In genomic region chr19:6531163-6531955, GRCh38 we compare ENCODE assay signal across 8 cellular contexts. TPM values are rescaled to one million over a fixed set of nuclear protein-coding genes. Genes with fewer than 3 reads are reported as not detected.
DNase-seq lines count a peak whose midpoint lies in the region; ATAC-seq, FAIRE-seq and TF ChIP-seq lines count a peak whose summit lies in the region.

No MANE protein-coding gene starts in this region.

- POLR2A ChIA-PET in GM12878 (lab: Charles Lee): interaction anchor here (0.5 to 2.4 kb wide), 22 partner anchors 9 to 205 kb away, joined by 3 to 23 read pairs (median 5); partner anchors contain the start of gene CD70

- peak overlapping the region; percentile 66 for H4K8ac ChIP-seq in mesenchymal stem cell (ENCODE audit: low read length)

- BruUV-seq in GM12878 (replicated peaks; lab: Mats Ljungman, UMichigan): no TSS peak

- H3K79me2 ChIP-seq in GM12878 (ENCODE audit: control insufficient read depth, insufficient read depth, low read length): peaks cover 63% of the 10 kb centered on the region

- H2AK5ac ChIP-seq in mesenchymal stem cell (ENCODE audit: low read length, severe bottlenecking): no peak overlapping the region

- H3K18ac ChIP-seq in mesenchymal stem cell (ENCODE audit: low read depth in 1 of 2, low read length in 2 of 2): peak overlapping the region in 1 of 2 experiments; percentile 72

- H3K27ac ChIP-seq in left ventricle myocardium inferior (replicated peaks) (peak overlapping the region; percentile 81), GM12878 (ENCODE audit: control insufficient read depth, insufficient read depth) (peak overlapping the region; percentile 83), mesenchymal stem cell (ENCODE audit: low read length, poor library complexity, severe bottlenecking) (no peak overlapping the region), uterus (no peak overlapping the region)

- WGBS in GM12878 (ENCODE audit: insufficient coverage, insufficient replicate concordance, low lambda C conversion rate, missing lambda C conversion rate): under 1% methylated on average over 52 of the region's 57 CpGs
- WGBS in mesenchymal stem cell: 14% methylated on average over 53 of the region's 57 CpGs

- H3K4me1 ChIP-seq in left ventricle myocardium inferior (peaks cover 39% of the 10 kb centered on the region), GM12878 (ENCODE audit: control insufficient read depth, insufficient read depth, low read length) (peaks cover 37% of the 10 kb centered on the region), mesenchymal stem cell (ENCODE audit: control insufficient read depth, insufficient read depth, low read depth, low read length) (peaks cover 31% of the 10 kb centered on the region), uterus (peaks cover 0 to 6% of the 10 kb centered on the region in 2 donors)

- H3K9me3 ChIP-seq in left ventricle myocardium inferior (replicated peaks) (no peaks in the 10 kb centered on the region), GM12878 (replicated peaks; ENCODE audit: control insufficient read depth, insufficient read depth, low read length) (no peaks in the 10 kb centered on the region; the same call in 2 of the 3 replicates), mesenchymal stem cell (ENCODE audit: control insufficient read depth, low read length) (no peaks in the 10 kb centered on the region), uterus (no peaks in the 10 kb centered on the region)

- no peak overlapping the region for H2BK12ac ChIP-seq in mesenchymal stem cell (ENCODE audit: low read length in 2 of 2)

- intact Hi-C loops in left ventricle myocardium inferior (cut with micrococcal nuclease) (no loop called here), Right ventricle myocardium inferior (cut with DNase I) (no loop called here), GM12878 (cut with micrococcal nuclease; ENCODE audit: unreplicated experiment) (no loop called here), uterus (cut with DNase I; ENCODE audit: low total_unique reads) (no loop called here)

- FAIRE-seq in GM12878 (lab: Jason Lieb, UNC): no peak

- H2AFZ ChIP-seq in GM12878 (ENCODE audit: control insufficient read depth, low read depth, low read length) (no peak overlapping the region), mesenchymal stem cell (ENCODE audit: low read depth, low read length) (peak overlapping the region; percentile 62)

- no peak for TF ChIP-seq POLR2A in GM12878 (IDR thresholded peaks at IDR 0.05; ENCODE audit: low read depth, low read length)
- no peak for TF ChIP-seq POLR2A in uterus (IDR thresholded peaks at IDR 0.05)

- no peak for TF ChIP-seq RAD21 in GM12878 (IDR thresholded peaks at IDR 0.05; ENCODE audit: insufficient read depth, low read depth, low read length)

- DNase-seq in left ventricle myocardium inferior: no peak
- no peak for DNase-seq in Right ventricle myocardium inferior (ENCODE audit: missing footprints)
- DNase-seq in GM12878 (ENCODE audit: low read depth, low spot score): no peak
- DNase-seq in mesenchymal stem cell: no peak
- peak in 1 of 2 donors; percentile 15 for DNase-seq in uterus
- DNase-seq in COLO668 (lab: John Stamatoyannopoulos, UW; ENCODE audit: unreplicated experiment): no peak
- no peak for DNase-seq in G401 (ENCODE audit: low spot score)

- RAD21 ChIA-PET in GM12878 (lab: Charles Lee; ENCODE audit: unreplicated experiment): interaction anchor here (0.9 to 1.6 kb wide), 9 partner anchors 9 to 332 kb away, joined by 3 to 16 read pairs (median 6); no protein-coding TSS in a partner anchor

- H3K4me2 ChIP-seq in GM12878 (ENCODE audit: control insufficient read depth, insufficient read depth): peak overlapping the region; percentile 60
- peak overlapping the region; percentile 62 for H3K4me2 ChIP-seq in mesenchymal stem cell (ENCODE audit: low read length, poor library complexity, severe bottlenecking)

- H2BK120ac ChIP-seq in mesenchymal stem cell (ENCODE audit: low read depth, low read length): no peak overlapping the region

- no peak for TF ChIP-seq EP300 in GM12878 (IDR thresholded peaks at IDR 0.05; ENCODE audit: borderline replicate concordance in 1 of 2, control insufficient read depth in 1 of 2, low read depth in 2 of 2, low read length in 2 of 2)

- H4K91ac ChIP-seq in mesenchymal stem cell (ENCODE audit: low read length): no peak overlapping the region

- no peak overlapping the region for H3K4ac ChIP-seq in mesenchymal stem cell (ENCODE audit: low read depth in 1 of 2, low read length in 2 of 2)

- CTCF ChIA-PET in GM12878 (lab: Yijun Ruan, JAX): interaction anchor here (1.0 to 1.9 kb wide), 4 partner anchors 13 to 222 kb away, joined by 3 to 10 read pairs (median 4); no protein-coding TSS in a partner anchor

- SMC1A ChIA-PET in GM12878 (lab: Charles Lee; ENCODE audit: uncharacterized antibody, unreplicated experiment): interaction anchor here (0.8 to 1.5 kb wide), 7 partner anchors 9 to 99 kb away, joined by 3 to 8 read pairs (median 5); no protein-coding TSS in a partner anchor

- peak overlapping the region in 1 of 2 experiments; percentile 98 for H3K14ac ChIP-seq in mesenchymal stem cell (ENCODE audit: low read length in 2 of 2)

- peak overlapping the region; percentile 70 for H3K4me3 ChIP-seq in left ventricle myocardium inferior
- peak overlapping the region; percentile 99 for H3K4me3 ChIP-seq in GM12878
- peak overlapping the region; percentile 67 to 84 for H3K4me3 ChIP-seq in mesenchymal stem cell (ENCODE audit: insufficient read depth in 1 of 2, low read depth in 1 of 2, low read length in 2 of 2)
- H3K4me3 ChIP-seq in uterus: peak overlapping the region; percentile 34 to 37

- peaks cover 3% of the 10 kb centered on the region for H3K79me1 ChIP-seq in mesenchymal stem cell (replicated peaks; ENCODE audit: low read length, poor library complexity, severe bottlenecking)

- in situ Hi-C loops in GM12878 (cut with MboI): no loop called here
- in situ Hi-C loops in G401 (cut with HindIII; ENCODE audit: low sequenced_read_pairs): no loop called here

- peak overlapping the region; percentile 99 for H3K9ac ChIP-seq in GM12878 (ENCODE audit: control insufficient read depth, insufficient read depth, low read length)
- peak overlapping the region; percentile 92 for H3K9ac ChIP-seq in mesenchymal stem cell (ENCODE audit: low read length)

- TF ChIP-seq CTCF in left ventricle myocardium inferior (IDR thresholded peaks at IDR 0.05; ENCODE audit: borderline replicate concordance) (no peak), GM12878 (IDR thresholded peaks at IDR 0.05 in 2 of 3, conservative IDR thresholded peaks at IDR 0.05 in 1 of 3; ENCODE audit: control insufficient read depth in 2 of 3, extremely low read depth in 1 of 3, insufficient read depth in 1 of 3, low read depth in 3 of 3, low read length in 3 of 3) (no peak), uterus (IDR thresholded peaks at IDR 0.05) (no peak)

- H3K36me3 ChIP-seq in left ventricle myocardium inferior (peaks cover 8% of the 10 kb centered on the region), GM12878 (ENCODE audit: control insufficient read depth in 2 of 2, insufficient read depth in 2 of 2, low read length in 1 of 2) (peaks cover 0 to 8% of the 10 kb centered on the region in 2 experiments; a peak in 2 of 4 replicates), mesenchymal stem cell (ENCODE audit: control insufficient read depth in 1 of 2, insufficient read depth in 2 of 2, low read depth in 1 of 2, low read length in 2 of 2) (peaks cover 11% of the 10 kb centered on the region in 2 experiments), uterus (no peaks in the 10 kb centered on the region)

- H3K27me3 ChIP-seq in left ventricle myocardium inferior (ENCODE audit: low read depth): peaks cover 12% of the 10 kb centered on the region
- no peaks in the 10 kb centered on the region for H3K27me3 ChIP-seq in GM12878 (replicated peaks in 1 of 2; ENCODE audit: control insufficient read depth in 2 of 2, insufficient read depth in 2 of 2, low read length in 1 of 2)
- peaks cover 9 to 16% of the 10 kb centered on the region in 2 experiments for H3K27me3 ChIP-seq in mesenchymal stem cell (ENCODE audit: control insufficient read depth in 1 of 2, insufficient read depth in 1 of 2, low read length in 2 of 2)
- H3K27me3 ChIP-seq in uterus: peaks cover 0 to 4% of the 10 kb centered on the region in 2 donors

- ATAC-seq in Right ventricle myocardium inferior (no peak), GM12878 (no peak), GM21786 (IDR thresholded peaks at IDR 0.05; ENCODE audit: unreplicated experiment) (no peak)

- no peak overlapping the region for H2BK5ac ChIP-seq in mesenchymal stem cell (ENCODE audit: low read depth, low read length, poor library complexity, severe bottlenecking)

- no peaks in the 10 kb centered on the region for H4K20me1 ChIP-seq in GM12878 (ENCODE audit: control insufficient read depth, insufficient read depth)

- H3K23ac ChIP-seq in mesenchymal stem cell (ENCODE audit: low read length in 2 of 2): peak overlapping the region in 1 of 2 experiments; percentile 80

- no peak overlapping the region for H2BK15ac ChIP-seq in mesenchymal stem cell (ENCODE audit: low read depth, poor library complexity, severe bottlenecking)

RNA-seq across cellular contexts. Expression of gene TNFSF9, which starts 0.5 kb away (rescaled TPM):
- total RNA-seq in left ventricle myocardium inferior: 0.38 TPM
- total RNA-seq in Right ventricle myocardium inferior: 0.78 TPM
- total RNA-seq in GM12878 (2013; cell fraction: nucleolus; rRNA removed): 48.6 and 53.3 TPM in 2 replicates
- total RNA-seq in GM12878 (2014; rRNA removed): 72.8 and 75.3 TPM in 2 replicates
- 20.9 and 22.7 TPM in 2 replicates for total RNA-seq in GM12878 (2014; rRNA removed; fragmentation: Illumina TruSeq; extraction: Trizol)
- total RNA-seq in GM12878 (2021): 60.1 TPM in 2 replicates
- 20.3 TPM for polyA plus RNA-seq in GM12878 (2011; ENCODE audit: low read depth)
- 24.6 and 33.3 TPM in 2 replicates for polyA plus RNA-seq in GM12878 (2011; rRNA removed)
- 31.1 and 35.9 TPM in 2 replicates for polyA plus RNA-seq in GM12878 (2011; cell fraction: cytosol; rRNA removed)
- polyA plus RNA-seq in GM12878 (2011; cell fraction: nucleus; rRNA removed): 21.7 and 29.6 TPM in 2 replicates
- polyA plus RNA-seq in GM12878 (2012): 41.9 and 76.9 TPM in 2 replicates
- 13.4 and 14.7 TPM in 2 replicates for polyA plus RNA-seq in GM12878 (2014; fragmentation: Illumina TruSeq; extraction: Trizol)
- 10 to 100 TPM in 1 of 2 experiments, 1 to 10 TPM in 1; 6.2 to 12.8 TPM for polyA plus RNA-seq in GM12878 (2014; fragmentation: Nextera tagmentation; extraction: Ambion mirVana)
- 46.8 and 48.0 TPM in 2 replicates for polyA plus RNA-seq in GM12878 (2014; rRNA removed)
- 10 to 100 TPM; 20.7 to 21.5 TPM for polyA plus RNA-seq in GM12878 (2016; fragmentation: Nextera tagmentation; extraction: Ambion mirVana)
- 11.6 and 25.0 TPM in 2 replicates for polyA minus RNA-seq in GM12878 (2011; rRNA and poly(A)+ RNA removed)
- 19.6 and 29.1 TPM in 2 replicates for polyA minus RNA-seq in GM12878 (2011; cell fraction: cytosol; rRNA and poly(A)+ RNA removed)
- polyA minus RNA-seq in GM12878 (2011; cell fraction: nucleus; rRNA and poly(A)+ RNA removed): 14.4 and 18.5 TPM in 2 replicates
- 3.2 TPM for polyA plus RNA-seq in mesenchymal stem cell (2013, experiment 1 of 2)
- 3.4 TPM for polyA plus RNA-seq in mesenchymal stem cell (2013, experiment 2 of 2)
- under 1 TPM in 1 of 4 donors, not detected in 3; 0.28 TPM for total RNA-seq in uterus
- 39.0 and 60.2 TPM in 2 replicates for total RNA-seq in G401 (2014; rRNA removed; shearing (Covaris generic))

RNA-seq across cellular contexts. Expression of gene TUBB4A, which starts 29.2 kb away (rescaled TPM):
- 3.3 TPM for total RNA-seq in left ventricle myocardium inferior
- 6.2 TPM for total RNA-seq in Right ventricle myocardium inferior
- total RNA-seq in GM12878 (2013; cell fraction: nucleolus; rRNA removed): 1.8 and 4.3 TPM in 2 replicates
- total RNA-seq in GM12878 (2014; rRNA removed): 2.5 and 2.8 TPM in 2 replicates
- total RNA-seq in GM12878 (2014; rRNA removed; fragmentation: Illumina TruSeq; extraction: Trizol): 1.3 and 1.4 TPM in 2 replicates
- 22.4 and 30.4 TPM in 2 replicates for total RNA-seq in GM12878 (2021)
- polyA plus RNA-seq in GM12878 (2011; ENCODE audit: low read depth): 1.4 TPM
- 0.12 and 0.29 TPM in 2 replicates for polyA plus RNA-seq in GM12878 (2011; rRNA removed)
- polyA plus RNA-seq in GM12878 (2011; cell fraction: cytosol; rRNA removed): 1.2 and 1.6 TPM in 2 replicates
- polyA plus RNA-seq in GM12878 (2011; cell fraction: nucleus; rRNA removed): 1.1 and 2.1 TPM in 2 replicates
- polyA plus RNA-seq in GM12878 (2012): 4.8 and 8.1 TPM in 2 replicates
- polyA plus RNA-seq in GM12878 (2014; fragmentation: Illumina TruSeq; extraction: Trizol): 5.9 and 7.1 TPM in 2 replicates
- under 1 TPM; 0.79 to 0.85 TPM for polyA plus RNA-seq in GM12878 (2014; fragmentation: Nextera tagmentation; extraction: Ambion mirVana)
- 5.1 and 7.5 TPM in 2 replicates for polyA plus RNA-seq in GM12878 (2014; rRNA removed)
- 10 to 100 TPM; 12.1 to 20.0 TPM for polyA plus RNA-seq in GM12878 (2016; fragmentation: Nextera tagmentation; extraction: Ambion mirVana)
- polyA minus RNA-seq in GM12878 (2011; rRNA and poly(A)+ RNA removed): 0.73 and 2.7 TPM in 2 replicates
- 3.4 and 8.4 TPM in 2 replicates for polyA minus RNA-seq in GM12878 (2011; cell fraction: cytosol; rRNA and poly(A)+ RNA removed)
- 1.1 and 2.9 TPM in 2 replicates for polyA minus RNA-seq in GM12878 (2011; cell fraction: nucleus; rRNA and poly(A)+ RNA removed)
- polyA plus RNA-seq in mesenchymal stem cell (2013, experiment 1 of 2): not detected
- 0.01 TPM for polyA plus RNA-seq in mesenchymal stem cell (2013, experiment 2 of 2)
- 1 to 10 TPM in 2 of 4 donors, not detected in 2; 2.3 to 4.4 TPM for total RNA-seq in uterus
- 2.1 and 3.3 TPM in 2 replicates for total RNA-seq in G401 (2014; rRNA removed; shearing (Covaris generic))

RNA-seq across cellular contexts. Expression of gene DENND1C, which starts 49.8 kb away (rescaled TPM):
- 1.2 TPM for total RNA-seq in left ventricle myocardium inferior
- 0.92 TPM for total RNA-seq in Right ventricle myocardium inferior
- 36.0 and 43.4 TPM in 2 replicates for total RNA-seq in GM12878 (2013; cell fraction: nucleolus; rRNA removed)
- 16.4 and 24.5 TPM in 2 replicates for total RNA-seq in GM12878 (2014; rRNA removed)
- total RNA-seq in GM12878 (2014; rRNA removed; fragmentation: Illumina TruSeq; extraction: Trizol): 10.9 and 11.5 TPM in 2 replicates
- 50.5 and 54.3 TPM in 2 replicates for total RNA-seq in GM12878 (2021)
- 18.1 TPM for polyA plus RNA-seq in GM12878 (2011; ENCODE audit: low read depth)
- 10.6 and 25.8 TPM in 2 replicates for polyA plus RNA-seq in GM12878 (2011; rRNA removed)
- 27.6 and 35.8 TPM in 2 replicates for polyA plus RNA-seq in GM12878 (2011; cell fraction: cytosol; rRNA removed)
- 98.7 and 103 TPM in 2 replicates for polyA plus RNA-seq in GM12878 (2011; cell fraction: nucleus; rRNA removed)
- 39.5 and 44.4 TPM in 2 replicates for polyA plus RNA-seq in GM12878 (2012)
- 24.6 and 39.5 TPM in 2 replicates for polyA plus RNA-seq in GM12878 (2014; fragmentation: Illumina TruSeq; extraction: Trizol)
- 1 to 10 TPM; 2.4 to 2.8 TPM for polyA plus RNA-seq in GM12878 (2014; fragmentation: Nextera tagmentation; extraction: Ambion mirVana)
- 49.1 and 59.0 TPM in 2 replicates for polyA plus RNA-seq in GM12878 (2014; rRNA removed)
- polyA plus RNA-seq in GM12878 (2016; fragmentation: Nextera tagmentation; extraction: Ambion mirVana): 10 to 100 TPM; 45.8 to 45.9 TPM
- 8.0 and 18.8 TPM in 2 replicates for polyA minus RNA-seq in GM12878 (2011; rRNA and poly(A)+ RNA removed)
- polyA minus RNA-seq in GM12878 (2011; cell fraction: cytosol; rRNA and poly(A)+ RNA removed): 11.4 and 12.4 TPM in 2 replicates
- polyA minus RNA-seq in GM12878 (2011; cell fraction: nucleus; rRNA and poly(A)+ RNA removed): 18.0 and 30.9 TPM in 2 replicates
- polyA plus RNA-seq in mesenchymal stem cell (2013, experiment 1 of 2): 0.03 TPM
- 0.04 TPM for polyA plus RNA-seq in mesenchymal stem cell (2013, experiment 2 of 2)
- total RNA-seq in uterus: 1 to 10 TPM in 2 of 4 donors, not detected in 2; 1.4 to 2.1 TPM
- total RNA-seq in G401 (2014; rRNA removed; shearing (Covaris generic)): not detected in 2 replicates

RNA-seq across cellular contexts. Expression of gene CD70, which starts 59.6 kb away (rescaled TPM):
- not detected for total RNA-seq in left ventricle myocardium inferior
- total RNA-seq in Right ventricle myocardium inferior: not detected
- 147 and 150 TPM in 2 replicates for total RNA-seq in GM12878 (2013; cell fraction: nucleolus; rRNA removed)
- 421 and 441 TPM in 2 replicates for total RNA-seq in GM12878 (2014; rRNA removed)
- 151 and 155 TPM in 2 replicates for total RNA-seq in GM12878 (2014; rRNA removed; fragmentation: Illumina TruSeq; extraction: Trizol)
- 269 and 285 TPM in 2 replicates for total RNA-seq in GM12878 (2021)
- 88.8 TPM for polyA plus RNA-seq in GM12878 (2011; ENCODE audit: low read depth)
- polyA plus RNA-seq in GM12878 (2011; rRNA removed): 117 and 262 TPM in 2 replicates
- polyA plus RNA-seq in GM12878 (2011; cell fraction: cytosol; rRNA removed): 434 and 636 TPM in 2 replicates
- polyA plus RNA-seq in GM12878 (2011; cell fraction: nucleus; rRNA removed): 321 and 457 TPM in 2 replicates
- polyA plus RNA-seq in GM12878 (2012): 227 and 312 TPM in 2 replicates
- 9.4 and 52.9 TPM in 2 replicates for polyA plus RNA-seq in GM12878 (2014; fragmentation: Illumina TruSeq; extraction: Trizol)
- 10 to 100 TPM; 16.4 to 35.8 TPM for polyA plus RNA-seq in GM12878 (2014; fragmentation: Nextera tagmentation; extraction: Ambion mirVana)
- 405 and 437 TPM in 2 replicates for polyA plus RNA-seq in GM12878 (2014; rRNA removed)
- polyA plus RNA-seq in GM12878 (2016; fragmentation: Nextera tagmentation; extraction: Ambion mirVana): 100 to 1,000 TPM; 348 to 371 TPM
- 149 and 245 TPM in 2 replicates for polyA minus RNA-seq in GM12878 (2011; rRNA and poly(A)+ RNA removed)
- polyA minus RNA-seq in GM12878 (2011; cell fraction: cytosol; rRNA and poly(A)+ RNA removed): 94.1 and 120 TPM in 2 replicates
- polyA minus RNA-seq in GM12878 (2011; cell fraction: nucleus; rRNA and poly(A)+ RNA removed): 56.8 and 85.8 TPM in 2 replicates
- polyA plus RNA-seq in mesenchymal stem cell (2013, experiment 1 of 2): not detected
- polyA plus RNA-seq in mesenchymal stem cell (2013, experiment 2 of 2): not detected
- total RNA-seq in uterus: 1 to 10 TPM in 1 of 4 donors, not detected in 3; 1.2 TPM
- 131 and 143 TPM in 2 replicates for total RNA-seq in G401 (2014; rRNA removed; shearing (Covaris generic))

Comparison
In these comparisons a context has a peak if more than half of its experiments do, and no peak if none do; other contexts are left out.
1. H3K27ac ChIP-seq: peak in left ventricle myocardium inferior (single experiment) and GM12878 (single experiment); none in mesenchymal stem cell (single experiment) and uterus (0 of 2).
2. H3K4me3 ChIP-seq: peak in every context shown above with its lines; median percentile 99 in GM12878; 76 in mesenchymal stem cell; 70 in left ventricle myocardium inferior; 36 in uterus.
3. RNA of gene TNFSF9, which starts 0.5 kb away (total RNA-seq): 20.9 to 75.3 TPM in GM12878 and 39.0 to 60.2 TPM in G401; 0.78 TPM in Right ventricle myocardium inferior (single experiment), 0.38 TPM in left ventricle myocardium inferior (single experiment) and 0.28 TPM in uterus; every median in the first group is over 10 times any median in the second.